In the genomic region with DNA sequence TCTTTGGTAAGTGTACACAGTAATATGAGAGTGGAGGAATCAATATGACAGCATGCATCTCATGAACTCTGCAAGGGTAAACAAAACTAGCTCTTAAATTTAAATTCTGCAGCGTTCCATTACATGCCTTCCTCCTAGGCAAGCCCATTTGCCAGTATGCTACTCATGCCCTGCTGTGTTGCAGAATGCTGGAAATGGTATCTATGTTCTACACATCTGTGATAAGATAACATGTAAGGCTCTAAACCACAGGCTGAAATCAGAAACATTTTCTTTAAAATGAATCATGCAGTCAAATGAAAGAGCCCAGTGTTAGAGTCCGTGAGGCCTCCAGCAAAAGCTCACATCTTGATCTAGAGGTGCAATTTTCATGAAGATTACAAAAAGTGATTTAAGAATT, we compare ENCODE assay signal across 23 cellular contexts.
A peak's percentile ranks its signal among the peaks of the same experiment; 100 is the strongest.
DNase-seq lines count a peak whose midpoint lies in the region; ATAC-seq and TF ChIP-seq lines count a peak whose summit lies in the region.
"Had no signal": no experiment of that assay in that cellular context is flagged by ENCODE, and none has a peak within 500 bp of the region (broad histone marks: within the 10 kb centered on the region; RNA-seq: fewer than 3 reads in every experiment).

No MANE protein-coding gene starts in this region.

- 75 to 90% methylated on average over 2 of the region's 2 CpGs for WGBS in GM23248 (ENCODE audit: low coverage in 1 of 2, low lambda C conversion rate in 2 of 2, missing lambda C conversion rate in 2 of 2), 2 experiments

- H3K27ac ChIP-seq in GM23248, result peak overlapping the region; percentile 19; the same call in 1 of the 2 replicates
- H3K27ac ChIP-seq in osteoblast (ENCODE audit: low read depth, low read length), result peak overlapping the region; percentile 30
- H3K27ac ChIP-seq: lower lobe of right lung, prostate gland, RWPE1, uterus had no signal

- H3K4me2 ChIP-seq in GM23248 (ENCODE audit: unreplicated experiment) (peak overlapping the region; percentile 1), osteoblast (ENCODE audit: insufficient read depth, low read length) (no peak overlapping the region)

- no peaks in the 10 kb centered on the region for H3K9me3 ChIP-seq in GM23248 (ENCODE audit: low read depth)
- no peaks in the 10 kb centered on the region for H3K9me3 ChIP-seq in osteoblast (ENCODE audit: low read depth, low read length)
- H3K9me3 ChIP-seq: lower lobe of right lung, prostate gland, uterus had no signal

- no peaks in the 10 kb centered on the region for H3K9me2 ChIP-seq in GM23248 (ENCODE audit: insufficient read depth)

- H4K20me1 ChIP-seq in GM23248 (ENCODE audit: insufficient read depth) (no peaks in the 10 kb centered on the region), osteoblast (ENCODE audit: insufficient read depth, low read length) (no peaks in the 10 kb centered on the region)

- H2AFZ ChIP-seq in GM23248 (peak overlapping the region; percentile 22; the same call in 1 of the 2 replicates), osteoblast (ENCODE audit: low read length) (no peak overlapping the region)

- H3K36me3 ChIP-seq in GM23248 (ENCODE audit: low read depth), result no peaks in the 10 kb centered on the region
- H3K36me3 ChIP-seq in osteoblast (ENCODE audit: insufficient read depth, low read length), result no peaks in the 10 kb centered on the region
- H3K36me3 ChIP-seq: lower lobe of right lung, prostate gland, uterus had no signal

- TF ChIP-seq CTCF in osteoblast (IDR thresholded peaks at IDR 0.05; ENCODE audit: extremely low read depth, low read depth, low read length), result no peak

- in situ Hi-C loops in GM23248 (cut with MboI), result no loop called here
- in situ Hi-C loops in KBM-7 (cut with MboI; ENCODE audit: low pct_unique_long_range_greater_than_20kb, low sequenced_read_pairs), result no loop called here

- ATAC-seq in GM19455 (IDR thresholded peaks at IDR 0.05; ENCODE audit: unreplicated experiment) (no peak), GM21529 (IDR thresholded peaks at IDR 0.05; ENCODE audit: unreplicated experiment) (no peak)
- ATAC-seq: lower lobe of right lung; stimulated activated memory B cell treated with anti-CD40 and anti-IgM and Interleukin-4, amounts not matched to agents 10 μg/mL and 1 μg/mL and 100 μg/mL, for 72 hours had no signal

- DNase-seq in GM23248 (peak; percentile 48), RPMI7951 (ENCODE audit: low read depth) (peak; percentile 83), fibroblast of gingiva (ENCODE audit: low read depth) (peak; percentile 29), osteoblast (ENCODE audit: insufficient read length, low spot score, missing footprints) (peak; percentile 59), KBM-7 (no peak)
- DNase-seq: activated B cell treated with CpG ODN at 0.5 μM for 24 hours; activated CD4-positive, alpha-beta T cell treated with anti-CD3 and anti-CD28 coated beads, Interleukin-2, amount 50 U/mL, for 4 hours; activated CD8-positive, alpha-beta memory T cell treated with anti-CD3 and anti-CD28 coated beads, Interleukin-2, amount 50 U/mL, for 4 hours; activated gamma-delta T cell treated with Interleukin-2 at 50 U/mL for 16 hours; amygdala; CD4-positive, alpha-beta memory T cell; DMS153; HFFc6; kidney; lower lobe of right lung; NCI-H1105; NCI-H510A treated with DMSO at 0.1 percent for 48 hours; uterus had no signal

- no peak overlapping the region for H3K9ac ChIP-seq in GM23248

- H3K79me2 ChIP-seq in GM23248 (ENCODE audit: insufficient read depth) (no peaks in the 10 kb centered on the region), osteoblast (ENCODE audit: insufficient read depth, low read length) (no peaks in the 10 kb centered on the region)

- H3K27me3 ChIP-seq in GM23248 (replicated peaks; ENCODE audit: insufficient read depth) (no peaks in the 10 kb centered on the region), osteoblast (ENCODE audit: insufficient read depth, low read length) (no peaks in the 10 kb centered on the region)
- H3K27me3 ChIP-seq: uterus had no signal

- peaks cover 12% of the 10 kb centered on the region; the same call in 1 of the 2 replicates for H3F3A ChIP-seq in GM23248 (ENCODE audit: insufficient read depth)

- H3K4me3 ChIP-seq in GM23248 (no peak overlapping the region), osteoblast (ENCODE audit: insufficient read depth, low read length) (no peak overlapping the region)
- H3K4me3 ChIP-seq: lower lobe of right lung, prostate gland, uterus had no signal

- H3K4me1 ChIP-seq in GM23248 (ENCODE audit: insufficient read depth) (peaks cover 6% of the 10 kb centered on the region), osteoblast (ENCODE audit: insufficient read depth, low read length) (peaks cover 12% of the 10 kb centered on the region)
- H3K4me1 ChIP-seq: lower lobe of right lung, prostate gland, uterus had no signal
